31 cellular contexts compared by ENCODE assay signal in the genomic region with DNA sequence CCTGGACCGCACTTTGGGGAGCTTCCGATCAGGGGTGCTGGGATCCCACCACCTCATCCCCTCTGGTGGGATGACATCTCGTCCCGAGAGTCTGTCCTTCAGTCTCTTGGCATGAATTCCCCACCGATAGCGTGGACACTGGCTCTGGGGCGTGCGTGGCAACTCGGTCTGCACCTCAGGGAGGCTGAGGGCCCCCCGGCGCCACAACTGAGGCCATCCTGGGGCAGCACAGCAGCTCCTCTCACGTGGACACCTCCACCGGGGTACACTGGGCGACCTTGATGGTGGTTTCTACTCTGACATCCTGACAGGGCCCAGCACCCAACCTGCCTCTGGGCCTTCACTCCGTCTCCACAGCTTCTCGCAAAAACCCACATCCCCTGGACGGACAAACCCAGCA. TPM values are rescaled to one million over a fixed set of nuclear protein-coding genes. Genes with fewer than 3 reads are reported as not detected.
"Had no signal": no experiment of that assay in that cellular context is flagged by ENCODE, and none has a peak within 500 bp of the region (broad histone marks: within the 10 kb centered on the region; RNA-seq: fewer than 3 reads in every experiment).

No MANE protein-coding gene starts in this region.

- H3K27me3 ChIP-seq: colonic mucosa, esophagus squamous epithelium, gastrocnemius medialis, heart right ventricle, left lung had no signal

- H3K9me3 ChIP-seq: colonic mucosa, esophagus squamous epithelium, gastrocnemius medialis, heart right ventricle, left lung, lower lobe of right lung, mucosa of descending colon had no signal

- H3K4me3 Mint-ChIP-seq: dendritic cell treated with granulocyte-macrophage colony-stimulating factor and Interleukin-4, amounts not matched to agents 40 ng/mL and 50 ng/mL, for 4 days; effector memory CD8-positive, alpha-beta T cell; endodermal cell; mesothelial cell of epicardium had no signal

- H3K36me3 ChIP-seq: colonic mucosa had no signal

- FAIRE-seq: endometrium, islet of Langerhans, keratinocyte had no signal

- H3K4me1 ChIP-seq: colonic mucosa, esophagus squamous epithelium, gastrocnemius medialis, heart right ventricle, left lung, lower lobe of right lung had no signal

- H3K27ac Mint-ChIP-seq: dendritic cell treated with granulocyte-macrophage colony-stimulating factor and Interleukin-4, amounts not matched to agents 40 ng/mL and 50 ng/mL, for 4 days; effector memory CD8-positive, alpha-beta T cell; endodermal cell; mesothelial cell of epicardium had no signal

- H3K27me3 Mint-ChIP-seq: dendritic cell treated with granulocyte-macrophage colony-stimulating factor and Interleukin-4, amounts not matched to agents 40 ng/mL and 50 ng/mL, for 4 days; effector memory CD8-positive, alpha-beta T cell had no signal

- H3K9me3 Mint-ChIP-seq: effector memory CD8-positive, alpha-beta T cell; mesothelial cell of epicardium had no signal

- H3K4me1 Mint-ChIP-seq: endodermal cell, mesothelial cell of epicardium had no signal

- DNase-seq: colonic mucosa; cortex of kidney; effector CD8-positive, alpha-beta T cell; effector memory CD8-positive, alpha-beta T cell; endodermal cell; erythroblast; esophagus squamous epithelium; foreskin fibroblast; foreskin melanocyte; gastrocnemius medialis; glutamatergic neuron; head of caudate nucleus; heart right ventricle; hippocampal formation; left cardiac atrium; left lung; left ventricle myocardium superior; lower lobe of right lung; mesenchymal stem cell had no signal

- H3K4me3 ChIP-seq: colonic mucosa, esophagus squamous epithelium, gastrocnemius medialis, heart right ventricle, left lung, lower lobe of right lung, mucosa of descending colon had no signal

- H3K27ac ChIP-seq: colonic mucosa, epithelial cell of prostate, esophagus squamous epithelium, gastrocnemius medialis, heart right ventricle, left lung, lower lobe of right lung had no signal

RNA-seq across cellular contexts. Expression of a gene that starts 8.6 kb away (rescaled TPM):
- total RNA-seq: esophagus mucosa, esophagus squamous epithelium, kidney epithelial cell, lower lobe of right lung, lung microvascular endothelial cell had no signal

RNA-seq across cellular contexts. Expression of a gene that starts 11.1 kb away (rescaled TPM):
- total RNA-seq: dermis microvascular lymphatic vessel endothelial cell, esophagus mucosa, esophagus squamous epithelium, lower leg skin, lower lobe of right lung had no signal

RNA-seq across cellular contexts. Expression of a gene that starts 15.8 kb away (rescaled TPM):
- total RNA-seq: kidney epithelial cell had no signal
- polyA plus RNA-seq: keratinocyte had no signal
